ENCODE assay signal across 1 cellular context in genomic region chr19:34589730-34590129, GRCh38.
A peak's percentile ranks its signal among the peaks of the same experiment; 100 is the strongest.
TF ChIP-seq lines count a peak whose summit lies in the region.

No MANE protein-coding gene starts in this region.

TF ChIP-seq in HepG2, 621 proteins besides CTCF, POLR2A, EP300 and RAD21 (continued from another document):
- TF ChIP-seq ZBTB8A (CRISPR knock-in tag; IDR thresholded peaks at IDR 0.05; ENCODE audit: borderline replicate concordance, low read depth), result no peak
- 0 out of 2 replicates have a peak, but pooled peaks have one; percentile 27 for TF ChIP-seq RARA (CRISPR knock-in tag; IDR thresholded peaks at IDR 0.05)
